In the genomic region with DNA sequence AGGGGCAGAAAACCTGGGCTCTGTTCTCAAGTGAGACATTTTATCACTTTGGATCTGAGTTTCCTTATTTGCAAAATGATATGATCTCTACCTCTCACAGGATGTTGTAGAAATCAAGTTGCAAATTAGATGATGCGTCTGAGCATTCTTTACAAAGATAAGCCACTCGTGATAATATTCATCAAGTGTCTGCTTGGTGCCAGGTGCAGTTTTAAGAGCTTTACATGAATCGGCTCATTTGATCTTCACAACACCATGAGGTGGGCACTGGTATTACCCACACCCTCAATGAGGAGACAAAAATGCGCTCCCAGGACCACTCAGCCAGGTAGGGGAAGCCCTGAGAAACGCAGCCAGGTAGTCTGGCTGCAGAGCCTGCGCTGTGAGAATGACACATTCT, we compare ENCODE assay signal across 12 cellular contexts.
"Had no signal": no experiment of that assay in that cellular context is flagged by ENCODE, and none has a peak within 500 bp of the region (broad histone marks: within the 10 kb centered on the region; RNA-seq: fewer than 3 reads in every experiment).

No MANE protein-coding gene starts in this region.

- H3K4me3 Mint-ChIP-seq: activated naive CD4-positive, alpha-beta T cell treated with anti-CD3 and anti-CD28 coated beads for 36 hours; neural progenitor cell; T-helper 1 cell treated with Interleukin-12 subunit alpha and Interleukin-12 subunit beta and Interleukin-4 antibody, amounts not matched to agents 30 μg/mL and 1 μg/mL, for 36 hours had no signal

- H3K36me3 ChIP-seq: neural progenitor cell, stomach, thoracic aorta had no signal

- DNase-seq: activated CD4-positive, CD25-positive, alpha-beta regulatory T cell; activated naive CD4-positive, alpha-beta T cell treated with anti-CD3 and anti-CD28 coated beads for 36 hours; hippocampal formation; retina; stimulated activated CD4-positive, alpha-beta T cell treated with anti-CD3 and anti-CD28 coated beads, Interleukin-15, amount 100 ng/mL, for 24 hours; stimulated activated CD4-positive, alpha-beta T cell treated with anti-CD3 and anti-CD28 coated beads, Interleukin-4, amount 100 ng/mL, for 24 hours; stomach had no signal

- H3K4me3 ChIP-seq: neural progenitor cell, stomach, thoracic aorta had no signal

- H3K27ac Mint-ChIP-seq: activated naive CD4-positive, alpha-beta T cell treated with anti-CD3 and anti-CD28 coated beads for 36 hours; neural progenitor cell; T-helper 1 cell treated with Interleukin-12 subunit alpha and Interleukin-12 subunit beta and Interleukin-4 antibody, amounts not matched to agents 30 μg/mL and 1 μg/mL, for 36 hours had no signal

- H3K27me3 ChIP-seq: neural progenitor cell, stomach had no signal

- H3K9me3 ChIP-seq: stomach, thoracic aorta had no signal

- H3K27ac ChIP-seq: neural progenitor cell, parathyroid adenoma, stomach, thoracic aorta had no signal

- ATAC-seq: esophagus mucosa had no signal

- H3K36me3 Mint-ChIP-seq: neural progenitor cell had no signal

- H3K9me3 Mint-ChIP-seq: activated naive CD4-positive, alpha-beta T cell treated with anti-CD3 and anti-CD28 coated beads for 36 hours; neural progenitor cell; T-helper 1 cell treated with Interleukin-12 subunit alpha and Interleukin-12 subunit beta and Interleukin-4 antibody, amounts not matched to agents 30 μg/mL and 1 μg/mL, for 36 hours had no signal
